Comparison of ENCODE assay signal across 8 cellular contexts in the genomic region with DNA sequence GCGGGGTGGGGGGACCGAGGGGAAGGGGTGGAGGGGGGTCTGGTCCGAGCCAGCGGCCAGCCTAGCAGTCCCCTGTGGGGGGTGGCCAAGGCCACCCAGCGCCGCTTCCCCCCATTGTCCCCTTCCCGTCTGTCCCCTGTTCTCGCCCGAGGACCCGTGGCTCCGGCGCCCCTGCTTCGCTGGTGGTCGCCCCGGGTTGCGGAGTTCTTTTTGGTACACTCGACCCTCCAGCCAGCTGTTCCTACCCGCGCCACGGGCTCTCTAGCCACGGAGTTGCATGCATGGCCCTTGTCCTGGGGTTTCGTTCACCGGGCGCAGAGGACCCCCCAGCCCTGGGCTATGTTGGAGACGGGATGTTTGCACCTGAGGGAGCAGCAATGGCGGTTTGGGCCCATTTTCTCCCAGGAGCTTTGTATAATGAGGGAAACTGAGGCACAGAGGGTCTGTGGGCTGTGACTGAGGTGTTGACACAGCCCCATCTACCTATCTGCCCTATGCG. TPM values are rescaled to one million over a fixed set of nuclear protein-coding genes. Genes with fewer than 3 reads are reported as not detected.
DNase-seq lines count a peak whose midpoint lies in the region; ATAC-seq and TF ChIP-seq lines count a peak whose summit lies in the region.

No MANE protein-coding gene starts in this region.

- TF ChIP-seq CTCF in progenitor cell of endocrine pancreas (IDR thresholded peaks at IDR 0.05; ENCODE audit: unreplicated experiment), result no peak

- peak overlapping the region; percentile 92 for H3K27ac Mint-ChIP-seq in progenitor cell of endocrine pancreas

- H3K4me3 Mint-ChIP-seq in progenitor cell of endocrine pancreas (ENCODE audit: low read depth), result peak overlapping the region; percentile 88

- no peaks in the 10 kb centered on the region for H3K27me3 ChIP-seq in H7 (ENCODE audit: control insufficient read depth, insufficient read depth, low read length)

- DNase-seq in AG08396 (ENCODE audit: low spot score) (peak; percentile 30), H7 (no peak), Right ventricle myocardium superior (no peak), progenitor cell of endocrine pancreas (ENCODE audit: low spot score, unreplicated experiment) (peak; percentile 35)
- DNase-seq in activated CD8-positive, alpha-beta memory T cell treated with anti-CD3 and anti-CD28 coated beads, Interleukin-2, amount 50 U/mL, for 48 hours, result peak; percentile 68

- ATAC-seq in Right ventricle myocardium superior (ENCODE audit: poor library complexity) (peak; percentile 27), GM18858 (IDR thresholded peaks at IDR 0.05; ENCODE audit: unreplicated experiment) (no peak), GM18520 (IDR thresholded peaks at IDR 0.05; ENCODE audit: unreplicated experiment) (no peak), HG03135 (IDR thresholded peaks at IDR 0.05; ENCODE audit: unreplicated experiment) (no peak)

- peaks cover 7% of the 10 kb centered on the region for H3K36me3 ChIP-seq in H7 (replicated peaks; ENCODE audit: control insufficient read depth, insufficient read depth, low read length)

- intact Hi-C loops in Right ventricle myocardium superior (cut with DNase I), result no loop called here

- H3K4me1 Mint-ChIP-seq in progenitor cell of endocrine pancreas (ENCODE audit: low read depth), result peaks cover 20% of the 10 kb centered on the region

- H3K27me3 Mint-ChIP-seq in progenitor cell of endocrine pancreas, result no peaks in the 10 kb centered on the region

- no peaks in the 10 kb centered on the region for H3K9me3 Mint-ChIP-seq in progenitor cell of endocrine pancreas (ENCODE audit: low read depth)

- H3K36me3 Mint-ChIP-seq in progenitor cell of endocrine pancreas (ENCODE audit: insufficient read depth), result peaks cover 6% of the 10 kb centered on the region

- H3K4me3 ChIP-seq in H7 (ENCODE audit: insufficient read depth, low read depth, low read length), result peak overlapping the region; percentile 80

RNA-seq across cellular contexts. Expression of gene RNF214, which starts 0.5 kb away (rescaled TPM):
- total RNA-seq in H7 (2014; rRNA removed; shearing (Covaris generic)), result 10.1 and 14.9 TPM in 2 replicates
- total RNA-seq in Right ventricle myocardium superior (19.8 TPM), progenitor cell of endocrine pancreas (53.9 and 55.8 TPM in 2 replicates)

RNA-seq across cellular contexts. Expression of gene PCSK7, which starts 1.1 kb away (rescaled TPM):
- total RNA-seq in H7 (2014; rRNA removed; shearing (Covaris generic)), result 28.4 and 29.3 TPM in 2 replicates
- total RNA-seq in Right ventricle myocardium superior, result 22.3 TPM
- total RNA-seq in progenitor cell of endocrine pancreas, result 59.4 and 62.3 TPM in 2 replicates

RNA-seq across cellular contexts. Expression of gene TAGLN, which starts 33.8 kb away (rescaled TPM):
- 188 and 343 TPM in 2 replicates for total RNA-seq in H7 (2014; rRNA removed; shearing (Covaris generic))
- total RNA-seq in Right ventricle myocardium superior (91.4 TPM), progenitor cell of endocrine pancreas (41.4 and 72.6 TPM in 2 replicates)

RNA-seq across cellular contexts. Expression of gene SIDT2, which starts 54.4 kb away (rescaled TPM):
- total RNA-seq in H7 (2014; rRNA removed; shearing (Covaris generic)), result 10.3 and 14.7 TPM in 2 replicates
- total RNA-seq in Right ventricle myocardium superior, result 19.5 TPM
- total RNA-seq in progenitor cell of endocrine pancreas, result 44.7 and 52.6 TPM in 2 replicates

RNA-seq across cellular contexts. Expression of gene BACE1-AS, which starts 58.2 kb away (rescaled TPM):
- 5.1 and 9.1 TPM in 2 replicates for total RNA-seq in H7 (2014; rRNA removed; shearing (Covaris generic))
- 8.3 TPM for total RNA-seq in Right ventricle myocardium superior
- 17.9 and 19.0 TPM in 2 replicates for total RNA-seq in progenitor cell of endocrine pancreas

Comparison
In these comparisons a context has a peak if more than half of its experiments do, and no peak if none do; other contexts are left out.
1. DNase-seq: peak in AG08396 (single experiment), activated CD8-positive, alpha-beta memory T cell treated with anti-CD3 and anti-CD28 coated beads, Interleukin-2, amount 50 U/mL, for 48 hours (single experiment) and progenitor cell of endocrine pancreas (single experiment); none in H7 (single experiment) and Right ventricle myocardium superior (single experiment).